Comparison of ENCODE assay signal across 21 cellular contexts in the genomic region with DNA sequence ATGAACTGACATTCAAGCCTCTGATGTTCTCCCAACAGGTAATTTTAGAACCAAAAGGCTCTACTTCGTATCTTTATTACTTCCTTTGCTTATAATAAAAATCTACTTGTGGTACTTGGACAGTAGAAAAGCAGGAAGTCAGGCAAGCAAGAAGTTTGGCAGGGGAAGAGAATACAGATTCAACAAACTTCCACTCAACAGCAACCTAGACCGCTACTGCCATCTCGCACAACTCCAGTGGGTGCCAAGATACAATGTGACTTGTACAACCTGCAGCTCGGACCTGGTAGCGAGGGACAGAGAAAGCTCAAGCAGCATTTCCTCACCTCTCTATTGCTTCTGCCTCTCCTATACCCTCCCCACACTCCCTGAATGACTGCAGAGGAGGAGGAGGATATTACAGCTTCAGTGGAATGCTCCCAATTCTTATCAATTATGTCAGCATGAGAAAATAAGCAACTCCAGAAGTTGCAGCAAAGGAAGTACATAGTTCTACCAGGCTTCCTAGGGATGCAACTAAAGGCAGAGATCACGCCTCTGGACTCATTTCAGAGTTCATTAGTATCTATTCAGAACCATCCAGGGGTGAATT.
"Had no signal": no experiment of that assay in that cellular context is flagged by ENCODE, and none has a peak within 500 bp of the region (broad histone marks: within the 10 kb centered on the region; RNA-seq: fewer than 3 reads in every experiment).

No MANE protein-coding gene starts in this region.

- H3K4me3 ChIP-seq: colonic mucosa, esophagus squamous epithelium, left lung, lower lobe of right lung, ovary, right atrium auricular region, stomach, suprapubic skin, tibial artery had no signal

- H3K4me1 Mint-ChIP-seq: memory B cell had no signal

- DNase-seq: caudate nucleus; colonic mucosa; dermis blood vessel endothelial cell; esophagus squamous epithelium; foreskin keratinocyte; head of caudate nucleus; hippocampal formation; left lung; lower lobe of right lung; ovary; small intestine; stimulated activated CD4-positive, alpha-beta T cell treated with anti-CD3 and anti-CD28 coated beads, Interleukin-12 subunit alpha, Interleukin-12 subunit beta, amount 100 ng/mL, for 4 hours; stimulated activated naive CD4-positive, alpha-beta T cell; stomach; tibial artery had no signal

- H3K27ac Mint-ChIP-seq: memory B cell; mesothelial cell of epicardium; natural killer cell treated with Interleukin-12 subunit alpha and Interleukin-12 subunit beta and Interleukin-15 and Interleukin-18, amount 100 ng/mL, for 72 hours had no signal

- H3K27me3 Mint-ChIP-seq: memory B cell had no signal

- H3K36me3 ChIP-seq: colonic mucosa, ovary, suprapubic skin had no signal

- H3K27me3 ChIP-seq: colonic mucosa, esophagus squamous epithelium, foreskin keratinocyte, left lung, neutrophil, ovary, right atrium auricular region, stomach, suprapubic skin, tibial artery had no signal

- H3K36me3 Mint-ChIP-seq: natural killer cell treated with Interleukin-12 subunit alpha and Interleukin-12 subunit beta and Interleukin-15 and Interleukin-18, amount 100 ng/mL, for 72 hours had no signal

- H3K4me3 Mint-ChIP-seq: memory B cell; mesothelial cell of epicardium; natural killer cell treated with Interleukin-12 subunit alpha and Interleukin-12 subunit beta and Interleukin-15 and Interleukin-18, amount 100 ng/mL, for 72 hours had no signal

- ATAC-seq: foreskin keratinocyte; left lung; lower lobe of right lung; natural killer cell treated with Interleukin-12 subunit alpha and Interleukin-12 subunit beta and Interleukin-15 and Interleukin-18, amount 100 ng/mL, for 72 hours had no signal

- H3K27ac ChIP-seq: colonic mucosa, esophagus squamous epithelium, foreskin keratinocyte, left lung, lower lobe of right lung, neutrophil, ovary, right atrium auricular region, stomach, suprapubic skin, tibial artery had no signal

- H3K4me1 ChIP-seq: colonic mucosa, esophagus squamous epithelium, foreskin keratinocyte, left lung, right atrium auricular region, suprapubic skin, tibial artery had no signal

- H3K9me3 Mint-ChIP-seq: natural killer cell treated with Interleukin-12 subunit alpha and Interleukin-12 subunit beta and Interleukin-15 and Interleukin-18, amount 100 ng/mL, for 72 hours had no signal

- H3K9me3 ChIP-seq: colonic mucosa, esophagus squamous epithelium, left lung, lower lobe of right lung, neutrophil, ovary, right atrium auricular region, stomach, suprapubic skin, tibial artery had no signal
